ENCODE assay signal across 2 cellular contexts in genomic region chr11:57340228-57340627, GRCh38.
A peak's percentile ranks its signal among the peaks of the same experiment; 100 is the strongest.
TF ChIP-seq lines count a peak whose summit lies in the region.

No MANE protein-coding gene starts in this region.

TF ChIP-seq in IMR-90, 13 proteins besides CTCF, POLR2A, EP300 and RAD21:
- TF ChIP-seq MAZ (IDR thresholded peaks at IDR 0.05; ENCODE audit: borderline replicate concordance, low read depth, low read length) (no peak), CEBPB (IDR thresholded peaks at IDR 0.05; ENCODE audit: low read depth, low read length) (no peak), SMC3 (IDR thresholded peaks at IDR 0.05; ENCODE audit: low read depth, low read length) (no peak), RCOR1 (IDR thresholded peaks at IDR 0.05; ENCODE audit: insufficient replicate concordance, low read length) (no peak), CHD1 (IDR thresholded peaks at IDR 0.05; ENCODE audit: low read depth, low read length) (no peak), ELK1 (IDR thresholded peaks at IDR 0.05; ENCODE audit: borderline replicate concordance, low read depth, low read length) (no peak), NFE2L2 (IDR thresholded peaks at IDR 0.05; ENCODE audit: low read depth, low read length) (no peak), MAFK (IDR thresholded peaks at IDR 0.05; ENCODE audit: low read depth, low read length) (no peak), USF2 (IDR thresholded peaks at IDR 0.05; ENCODE audit: low read depth, low read length) (no peak), FOS (IDR thresholded peaks at IDR 0.05; ENCODE audit: low read depth, low read length) (no peak), MXI1 (IDR thresholded peaks at IDR 0.05; ENCODE audit: borderline replicate concordance, low read depth, low read length) (no peak)

TF ChIP-seq in HepG2, 621 proteins besides CTCF, POLR2A, EP300 and RAD21:
- 0 out of 2 replicates have a peak, but pooled peaks have one; percentile 39 for TF ChIP-seq ZBTB7A (CRISPR knock-in tag; IDR thresholded peaks at IDR 0.05)
- TF ChIP-seq THAP8 (CRISPR knock-in tag; IDR thresholded peaks at IDR 0.05; ENCODE audit: borderline replicate concordance): no peak
- no peak for TF ChIP-seq ZBTB49 (CRISPR knock-in tag; IDR thresholded peaks at IDR 0.05; ENCODE audit: borderline replicate concordance)
- peak; percentile 56 for TF ChIP-seq STAG1 (CRISPR knock-in tag; IDR thresholded peaks at IDR 0.05)
- TF ChIP-seq MXI1 (IDR thresholded peaks at IDR 0.05; ENCODE audit: borderline replicate concordance, low read depth, low read length): 0 out of 3 replicates have a peak, but pooled peaks have one; percentile 13
- peak; percentile 60 for TF ChIP-seq ZNF574 (CRISPR knock-in tag; IDR thresholded peaks at IDR 0.05)
- TF ChIP-seq PRDM15 (CRISPR knock-in tag; IDR thresholded peaks at IDR 0.05): no peak
- no peak for TF ChIP-seq GATAD2A (CRISPR knock-in tag; IDR thresholded peaks at IDR 0.05)
- TF ChIP-seq PITX1 (CRISPR knock-in tag; IDR thresholded peaks at IDR 0.05): peak; percentile 13; the same call in 1 of the 2 replicates
- 0 out of 2 replicates have a peak, but pooled peaks have one; percentile 37 for TF ChIP-seq MEIS1 (CRISPR knock-in tag; IDR thresholded peaks at IDR 0.05; ENCODE audit: borderline replicate concordance)
- TF ChIP-seq ZNF292 (CRISPR knock-in tag; IDR thresholded peaks at IDR 0.05; ENCODE audit: borderline replicate concordance, low read depth): peak; percentile 21; the same call in 1 of the 2 replicates
- TF ChIP-seq ZNF687 (CRISPR knock-in tag; IDR thresholded peaks at IDR 0.05): peak; percentile 20; the same call in 1 of the 2 replicates
- no peak for TF ChIP-seq MEIS2 (CRISPR knock-in tag; IDR thresholded peaks at IDR 0.05)
- peak; percentile 52; the same call in 1 of the 2 replicates for TF ChIP-seq HOXD1 (CRISPR knock-in tag; IDR thresholded peaks at IDR 0.05)
- no peak for TF ChIP-seq ZNF276 (CRISPR knock-in tag; IDR thresholded peaks at IDR 0.05; ENCODE audit: low read depth)
- TF ChIP-seq TBX2 (CRISPR knock-in tag; IDR thresholded peaks at IDR 0.05; ENCODE audit: borderline replicate concordance): 0 out of 2 replicates have a peak, but pooled peaks have one; percentile 46
- TF ChIP-seq ATF4 (CRISPR knock-in tag; IDR thresholded peaks at IDR 0.05): peak in 1 of 2 experiments; percentile 39; a peak in 1 of 4 replicates
- TF ChIP-seq ASH2L (IDR thresholded peaks at IDR 0.05; ENCODE audit: insufficient read length, low read depth, low read length): no peak
- TF ChIP-seq SOX6 (IDR thresholded peaks at IDR 0.05): no peak
- TF ChIP-seq SOX6 (CRISPR knock-in tag; IDR thresholded peaks at IDR 0.05): 0 out of 2 replicates have a peak, but pooled peaks have one; percentile 12
- no peak for TF ChIP-seq KLF15 (CRISPR knock-in tag; IDR thresholded peaks at IDR 0.05; ENCODE audit: borderline replicate concordance)
- peak; percentile 45; the same call in 1 of the 2 replicates for TF ChIP-seq NRL (CRISPR knock-in tag; IDR thresholded peaks at IDR 0.05; ENCODE audit: borderline replicate concordance)
- TF ChIP-seq SMC3 (IDR thresholded peaks at IDR 0.05; ENCODE audit: low read length): peak; percentile 24; the same call in 1 of the 2 replicates
- no peak for TF ChIP-seq SMAD9 (CRISPR knock-in tag; IDR thresholded peaks at IDR 0.05)
- TF ChIP-seq ZNF296 (CRISPR knock-in tag; conservative IDR thresholded peaks at IDR 0.05): no peak
- TF ChIP-seq ZNF619 (CRISPR knock-in tag; IDR thresholded peaks at IDR 0.05): 0 out of 2 replicates have a peak, but pooled peaks have one; percentile 42
- TF ChIP-seq XRCC5 (optimal IDR thresholded peaks at IDR 0.05; ENCODE audit: low read length): peak; percentile 32
